Comparison of ENCODE assay signal across 11 cellular contexts in genomic region chr5:176784218-176785165, GRCh38. TPM values are rescaled to one million over a fixed set of nuclear protein-coding genes. Genes with fewer than 3 reads are reported as not detected.
DNase-seq lines count a peak whose midpoint lies in the region; ATAC-seq and TF ChIP-seq lines count a peak whose summit lies in the region.
"Had no signal": no experiment of that assay in that cellular context is flagged by ENCODE, and none has a peak within 500 bp of the region (broad histone marks: within the 10 kb centered on the region; RNA-seq: fewer than 3 reads in every experiment).

No MANE protein-coding gene starts in this region.

- CTCF ChIA-PET in HCT116 (lab: Charles Lee): interaction anchor here (0.7 to 1.0 kb wide), 3 partner anchors 40 to 125 kb away, joined by 3 read pairs; no protein-coding TSS in a partner anchor

- H3K4me1 ChIP-seq in HCT116 (ENCODE audit: control insufficient read depth in 1 of 2, insufficient read depth in 2 of 2, low read length in 2 of 2) (peaks cover 8 to 37% of the 10 kb centered on the region in 2 experiments), sigmoid colon (no peaks in the 10 kb centered on the region)

- no peaks in the 10 kb centered on the region for H4K20me1 ChIP-seq in HCT116 (ENCODE audit: insufficient read depth)

- intact Hi-C loops in HCT116 (cut with micrococcal nuclease) (no loop called here), sigmoid colon (cut with DNase I) (no loop called here)

- ATAC-seq in HCT116 (peak; percentile 86), GM18520 (IDR thresholded peaks at IDR 0.05; ENCODE audit: unreplicated experiment) (no peak), GM18868 (IDR thresholded peaks at IDR 0.05; ENCODE audit: unreplicated experiment) (no peak)

- peak overlapping the region; percentile 82 for H3K4me2 ChIP-seq in HCT116 (ENCODE audit: low read length)

- no peaks in the 10 kb centered on the region for H3K9me2 ChIP-seq in HCT116 (ENCODE audit: insufficient read depth)

- TF ChIP-seq RAD21 in HCT116 (IDR thresholded peaks at IDR 0.05; ENCODE audit: low read depth): no peak

- no peak for TF ChIP-seq CTCF in HCT116 (IDR thresholded peaks at IDR 0.05 in 2 of 3, conservative IDR thresholded peaks at IDR 0.05 in 1 of 3; ENCODE audit: borderline replicate concordance in 1 of 3, insufficient read depth in 1 of 3, low read depth in 2 of 3, low read length in 2 of 3)
- TF ChIP-seq CTCF in sigmoid colon (IDR thresholded peaks at IDR 0.05): no peak

- RAD21 ChIA-PET in HCT116 (lab: Charles Lee; ENCODE audit: low non-redundant PET in 1 of 2, low total read pairs in 2 of 2, uncharacterized antibody in 2 of 2, unreplicated experiment in 2 of 2): no interaction called here

- TF ChIP-seq POLR2A in HCT116 (IDR thresholded peaks at IDR 0.05; ENCODE audit: borderline replicate concordance, extremely low read depth, insufficient read depth, insufficient read length) (no peak), sigmoid colon (IDR thresholded peaks at IDR 0.05) (no peak)

- no peaks in the 10 kb centered on the region for H3K36me3 ChIP-seq in HCT116 (ENCODE audit: control insufficient read depth in 1 of 2, insufficient read depth in 2 of 2, low read length in 2 of 2)
- H3K36me3 ChIP-seq in sigmoid colon: no peaks in the 10 kb centered on the region

- H2AFZ ChIP-seq in HCT116 (ENCODE audit: low read depth, low read length, poor library complexity, severe bottlenecking): peak overlapping the region; percentile 88

- no TSS peak for BruUV-seq in HCT116 (replicated peaks; lab: Mats Ljungman, UMichigan)

- H3K27ac ChIP-seq in HCT116 (ENCODE audit: low read depth, low read length) (no peak overlapping the region; the same call in 1 of the 2 replicates), sigmoid colon (no peak overlapping the region)

- H3K9me3 ChIP-seq in HCT116 (ENCODE audit: control insufficient read depth in 1 of 2, insufficient read depth in 1 of 2, low read depth in 1 of 2, low read length in 2 of 2): no peaks in the 10 kb centered on the region
- no peaks in the 10 kb centered on the region for H3K9me3 ChIP-seq in sigmoid colon

- H3K4me3 ChIP-seq in HCT116 (replicated peaks in 1 of 2; ENCODE audit: low read depth in 1 of 2, low read length in 2 of 2): peak overlapping the region in 1 of 2 experiments; percentile 27; a peak in 2 of 4 replicates
- H3K4me3 ChIP-seq in sigmoid colon: no peak overlapping the region

- H3K27me3 ChIP-seq in HCT116 (ENCODE audit: insufficient read depth, low read length) (no peaks in the 10 kb centered on the region; the same call in 1 of the 2 replicates), sigmoid colon (peaks cover 0 to 66% (median 18%) of the 10 kb centered on the region in 3 donors)

- peak; percentile 81 for DNase-seq in HCT116 (ENCODE audit: low read depth, low spot score)
- DNase-seq in RPMI7951 (ENCODE audit: low read depth): peak; percentile 86
- DNase-seq in fibroblast of the conjunctiva (ENCODE audit: low read depth): peak; percentile 27
- DNase-seq in sigmoid colon: peak; percentile 39
- DNase-seq in NCI-H526 treated with DMSO at 0.1 percent for 48 hours (lab: John Stamatoyannopoulos, UW): no peak
- DNase-seq: activated T-cell treated with anti-CD3 and anti-CD28 coated beads, Interleukin-2, amount 50 U/mL, for 1 hour; effector CD8-positive, alpha-beta T cell; SIG-M5 had no signal

- TF ChIP-seq EP300 in sigmoid colon (IDR thresholded peaks at IDR 0.05): no peak

- WGBS in sigmoid colon, 2 donors: 21 to 30% methylated on average over 15 of the region's 15 CpGs

- POLR2A ChIA-PET in HCT116 (lab: Charles Lee): interaction anchor here (1.2 kb wide), 1 partner anchor 13 kb away, joined by 3 read pairs; no protein-coding TSS in a partner anchor

- H3K79me2 ChIP-seq in HCT116 (ENCODE audit: insufficient read depth, low read length): no peaks in the 10 kb centered on the region

- H3K9ac ChIP-seq in HCT116 (ENCODE audit: low read length): peak overlapping the region; percentile 44; the same call in 1 of the 2 replicates

TF ChIP-seq in HCT116, 20 proteins besides CTCF, POLR2A, EP300 and RAD21:
- TF ChIP-seq FOSL1 (IDR thresholded peaks at IDR 0.05; ENCODE audit: low read depth): peak; percentile 85
- no peak for TF ChIP-seq ELF1 (IDR thresholded peaks at IDR 0.05; ENCODE audit: borderline replicate concordance, low read depth)
- no peak for TF ChIP-seq REST (IDR thresholded peaks at IDR 0.05; ENCODE audit: low read depth)
- TF ChIP-seq JUND (IDR thresholded peaks at IDR 0.05): peak; percentile 76
- peak; percentile 32; the same call in 1 of the 2 replicates for TF ChIP-seq SP1 (IDR thresholded peaks at IDR 0.05; ENCODE audit: low read depth)
- peak; percentile 42; the same call in 1 of the 2 replicates for TF ChIP-seq POLR2AphosphoS5 (IDR thresholded peaks at IDR 0.05; ENCODE audit: low read depth, low read length)

RNA-seq across cellular contexts. Expression of gene UNC5A, which starts 25.9 kb away (rescaled TPM):
- 10.1 TPM for total RNA-seq in HCT116 (2021; ENCODE audit: unreplicated experiment)
- 9.0 and 9.9 TPM in 2 replicates for polyA plus RNA-seq in HCT116 (2012)
- total RNA-seq in RPMI7951 (2014; rRNA removed; shearing (Covaris generic)): 0.10 TPM in 1 of 2 replicates, not detected in the other
- not detected for total RNA-seq in sigmoid colon
- polyA plus RNA-seq in sigmoid colon: under 1 TPM in 2 of 3 donors, not detected in 1; 0.34 to 0.60 TPM
- total RNA-seq: natural killer cell treated with Interleukin-12 subunit alpha and Interleukin-12 subunit beta and Interleukin-15 and Interleukin-18, amount 100 ng/mL, for 72 hours had no signal

Comparison
In these comparisons a context has a peak if more than half of its experiments do, and no peak if none do; other contexts are left out.
1. RNA of gene UNC5A, which starts 25.9 kb away (total RNA-seq): 10.1 TPM in HCT116 (single experiment); 0.10 TPM in RPMI7951 and not detected in sigmoid colon; every median in the first group is over 10 times any median in the second.